In genomic region chrX:50202539-50202938, GRCh38 we compare ENCODE assay signal across 27 cellular contexts. TPM values are rescaled to one million over a fixed set of nuclear protein-coding genes. Genes with fewer than 3 reads are reported as not detected.
DNase-seq lines count a peak whose midpoint lies in the region; ATAC-seq and TF ChIP-seq lines count a peak whose summit lies in the region.
"Had no signal": no experiment of that assay in that cellular context is flagged by ENCODE, and none has a peak within 500 bp of the region (broad histone marks: within the 10 kb centered on the region; RNA-seq: fewer than 3 reads in every experiment).

No MANE protein-coding gene starts in this region.

- no peak for TF ChIP-seq CTCF in Calu3 (IDR thresholded peaks at IDR 0.05; ENCODE audit: unreplicated experiment)
- TF ChIP-seq CTCF in epithelial cell of esophagus (IDR thresholded peaks at IDR 0.05; ENCODE audit: insufficient read depth, low read depth, low read length, missing control alignments) = no peak
- no peak for TF ChIP-seq CTCF in nephron (IDR thresholded peaks at IDR 0.05; ENCODE audit: unreplicated experiment in 3 of 3)
- TF ChIP-seq CTCF in endothelial cell (IDR thresholded peaks at IDR 0.05; ENCODE audit: unreplicated experiment) = no peak
- no peak for TF ChIP-seq CTCF in suprapubic skin (IDR thresholded peaks at IDR 0.05)

- no peaks in the 10 kb centered on the region for H3K36me3 ChIP-seq in suprapubic skin
- H3K36me3 ChIP-seq: SJSA1, uterus had no signal

- TF ChIP-seq EP300 in suprapubic skin (IDR thresholded peaks at IDR 0.05) = no peak

- H3K27me3 Mint-ChIP-seq in Calu3 (ENCODE audit: unreplicated experiment) = no peaks in the 10 kb centered on the region
- H3K27me3 Mint-ChIP-seq in nephron (ENCODE audit: low read depth) = no peaks in the 10 kb centered on the region
- no peaks in the 10 kb centered on the region for H3K27me3 Mint-ChIP-seq in endothelial cell (ENCODE audit: unreplicated experiment)
- H3K27me3 Mint-ChIP-seq in activated CD4-positive, alpha-beta T cell treated with anti-CD3 and anti-CD28 coated beads for 36 hours = no peaks in the 10 kb centered on the region
- H3K27me3 Mint-ChIP-seq: activated B cell treated with CpG ODN at 0.5 μM for 24 hours; activated naive CD4-positive, alpha-beta T cell treated with anti-CD3 and anti-CD28 coated beads, Interleukin-2, amount 50 U/mL, for 24 hours had no signal

- intact Hi-C loops in Calu3 (cut with micrococcal nuclease; ENCODE audit: unreplicated experiment) = loop anchor here (2.0 to 5.0 kb wide), 2 partner anchors 50 to 94 kb away; no protein-coding TSS in a partner anchor
- intact Hi-C loops in activated CD4-positive, alpha-beta T cell treated with anti-CD3 and anti-CD28 coated beads for 36 hours (cut with DNase I, micrococcal nuclease) = no loop called here

- H3K4me1 Mint-ChIP-seq in Calu3 (ENCODE audit: low read depth, unreplicated experiment) (peaks cover 32% of the 10 kb centered on the region), nephron (peaks cover 38% of the 10 kb centered on the region), endothelial cell (ENCODE audit: unreplicated experiment) (no peaks in the 10 kb centered on the region)
- peaks cover 9% of the 10 kb centered on the region for H3K4me1 Mint-ChIP-seq in activated CD4-positive, alpha-beta T cell treated with anti-CD3 and anti-CD28 coated beads for 36 hours

- H3K4me3 ChIP-seq in epithelial cell of esophagus (ENCODE audit: low read length) (no peak overlapping the region), suprapubic skin (no peak overlapping the region)
- H3K4me3 ChIP-seq: PC-9, SJSA1, skin epidermis, uterus had no signal

- no peak for DNase-seq in Calu3
- peak; percentile 10 for DNase-seq in NCI-H226
- DNase-seq in epithelial cell of esophagus (ENCODE audit: low read depth) = peak; percentile 65
- DNase-seq in endothelial cell (ENCODE audit: low spot score) = no peak
- no peak for DNase-seq in suprapubic skin (ENCODE audit: low spot score in 2 of 2)
- no peak for DNase-seq in activated CD4-positive, alpha-beta T cell treated with anti-CD3 and anti-CD28 coated beads for 36 hours
- DNase-seq: activated B cell treated with CpG ODN at 0.5 μM for 24 hours; activated CD8-positive, alpha-beta T cell treated with anti-CD3 and anti-CD28 coated beads, Interleukin-2, amount 10 ng/mL, durations not matched to agents 7 days and 5 days; activated T-cell treated with anti-CD3 and anti-CD28 coated beads, Interleukin-2, amount 50 U/mL, for 48 hours; foreskin melanocyte; hypothalamus; Karpas-422; kidney glomerular epithelial cell; midbrain; NCI-H1105 treated with DMSO at 0.1 percent for 48 hours; nephron progenitor cell; stimulated activated CD4-positive, alpha-beta T cell treated with anti-CD3 and anti-CD28 coated beads, Interleukin-4, amount 100 ng/mL, for 24 hours; uterus had no signal

- BruUV-seq in Calu3 (replicated peaks; lab: Mats Ljungman, UMichigan) = no TSS peak

- peaks cover 5% of the 10 kb centered on the region for H3K4me1 ChIP-seq in suprapubic skin
- H3K4me1 ChIP-seq: uterus had no signal

- TF ChIP-seq POLR2A in suprapubic skin (IDR thresholded peaks at IDR 0.05) = no peak

- H3K27ac Mint-ChIP-seq in Calu3 (ENCODE audit: unreplicated experiment) (peak overlapping the region; percentile 71), nephron (peak overlapping the region; percentile 6 to 47 (median 29)), endothelial cell (ENCODE audit: unreplicated experiment) (no peak overlapping the region)
- H3K27ac Mint-ChIP-seq in activated CD4-positive, alpha-beta T cell treated with anti-CD3 and anti-CD28 coated beads for 36 hours = no peak overlapping the region
- H3K27ac Mint-ChIP-seq: activated B cell treated with CpG ODN at 0.5 μM for 24 hours; activated CD8-positive, alpha-beta T cell treated with anti-CD3 and anti-CD28 coated beads, Interleukin-2, amount 10 ng/mL, durations not matched to agents 7 days and 5 days; activated naive CD4-positive, alpha-beta T cell treated with anti-CD3 and anti-CD28 coated beads, Interleukin-2, amount 50 U/mL, for 24 hours had no signal

- CTCF ChIA-PET in Calu3 (lab: Charles Lee) = no interaction called here
- CTCF ChIA-PET in activated CD4-positive, alpha-beta T cell treated with anti-CD3 and anti-CD28 coated beads for 36 hours (lab: Charles Lee) = interaction anchor here (1.6 kb wide), 1 partner anchor 10 kb away, joined by 3 read pairs; no protein-coding TSS in a partner anchor

- ATAC-seq in GM18909 (IDR thresholded peaks at IDR 0.05; ENCODE audit: poor library complexity, unreplicated experiment) = no peak
- no peak for ATAC-seq in activated CD4-positive, alpha-beta T cell treated with anti-CD3 and anti-CD28 coated beads for 36 hours
- ATAC-seq: activated CD8-positive, alpha-beta T cell treated with anti-CD3 and anti-CD28 coated beads, Interleukin-2, amount 10 ng/mL, durations not matched to agents 7 days and 5 days had no signal

- H3K27ac ChIP-seq in suprapubic skin = no peak overlapping the region
- H3K27ac ChIP-seq: PC-9, SJSA1 had no signal

- POLR2A ChIA-PET in activated CD4-positive, alpha-beta T cell treated with anti-CD3 and anti-CD28 coated beads for 36 hours (lab: Charles Lee) = no interaction called here

- H3K9me3 Mint-ChIP-seq in Calu3 (ENCODE audit: low read depth, unreplicated experiment) (no peaks in the 10 kb centered on the region), nephron (no peaks in the 10 kb centered on the region), endothelial cell (ENCODE audit: unreplicated experiment) (no peaks in the 10 kb centered on the region)
- no peaks in the 10 kb centered on the region for H3K9me3 Mint-ChIP-seq in activated CD4-positive, alpha-beta T cell treated with anti-CD3 and anti-CD28 coated beads for 36 hours (ENCODE audit: low read depth)
- H3K9me3 Mint-ChIP-seq: activated naive CD4-positive, alpha-beta T cell treated with anti-CD3 and anti-CD28 coated beads, Interleukin-2, amount 50 U/mL, for 24 hours had no signal

- H3K27me3 ChIP-seq in suprapubic skin = no peaks in the 10 kb centered on the region
- H3K27me3 ChIP-seq: SJSA1, uterus had no signal

- no peaks in the 10 kb centered on the region for H3K9me3 ChIP-seq in suprapubic skin
- H3K9me3 ChIP-seq: SJSA1, uterus had no signal

- H3K36me3 Mint-ChIP-seq in Calu3 (ENCODE audit: insufficient read depth, unreplicated experiment) (peaks cover 9% of the 10 kb centered on the region), nephron (ENCODE audit: low read depth) (no peaks in the 10 kb centered on the region), endothelial cell (ENCODE audit: low read depth, unreplicated experiment) (no peaks in the 10 kb centered on the region)
- H3K36me3 Mint-ChIP-seq in activated CD4-positive, alpha-beta T cell treated with anti-CD3 and anti-CD28 coated beads for 36 hours (ENCODE audit: low read depth) = no peaks in the 10 kb centered on the region
- H3K36me3 Mint-ChIP-seq: activated naive CD4-positive, alpha-beta T cell treated with anti-CD3 and anti-CD28 coated beads, Interleukin-2, amount 50 U/mL, for 24 hours had no signal

- H3K4me3 Mint-ChIP-seq in Calu3 (ENCODE audit: low read depth, unreplicated experiment) = no peak overlapping the region
- H3K4me3 Mint-ChIP-seq in nephron = no peak overlapping the region
- no peak overlapping the region for H3K4me3 Mint-ChIP-seq in endothelial cell (ENCODE audit: unreplicated experiment)
- no peak overlapping the region for H3K4me3 Mint-ChIP-seq in activated CD4-positive, alpha-beta T cell treated with anti-CD3 and anti-CD28 coated beads for 36 hours
- H3K4me3 Mint-ChIP-seq: activated B cell treated with CpG ODN at 0.5 μM for 24 hours; activated CD8-positive, alpha-beta T cell treated with anti-CD3 and anti-CD28 coated beads, Interleukin-2, amount 10 ng/mL, durations not matched to agents 7 days and 5 days; activated naive CD4-positive, alpha-beta T cell treated with anti-CD3 and anti-CD28 coated beads, Interleukin-2, amount 50 U/mL, for 24 hours; nephron progenitor cell had no signal

- WGBS in suprapubic skin = 75% methylated on average over 3 of the region's 3 CpGs

RNA-seq across cellular contexts. Expression of gene AKAP4, which starts 1.7 kb away (rescaled TPM):
- total RNA-seq in Calu3 (2022) (not detected in 2 replicates), endothelial cell (ENCODE audit: unreplicated experiment) (not detected), suprapubic skin (not detected)
- not detected for total RNA-seq in activated CD4-positive, alpha-beta T cell treated with anti-CD3 and anti-CD28 coated beads for 36 hours
- total RNA-seq: activated B cell treated with CpG ODN at 0.5 μM for 24 hours; activated CD8-positive, alpha-beta T cell treated with anti-CD3 and anti-CD28 coated beads, Interleukin-2, amount 10 ng/mL, durations not matched to agents 7 days and 5 days; astrocyte; PC-9; posterior vena cava; SJSA1; T-helper 2 cell treated with Interferon-gamma antibody and Interleukin-4, amounts not matched to agents 100 ng/mL and 5 ng/mL, for 36 hours; uterus had no signal

RNA-seq across cellular contexts. Expression of gene CCNB3, which starts 2.0 kb away (rescaled TPM):
- total RNA-seq in Calu3 (2022) = 0.73 and 1.3 TPM in 2 replicates
- total RNA-seq in endothelial cell (ENCODE audit: unreplicated experiment) = 0.33 TPM
- 1 to 10 TPM in 1 of 4 donors, under 1 TPM in 3; 0.36 to 8.8 (median 0.82) TPM for total RNA-seq in suprapubic skin
- total RNA-seq in activated CD4-positive, alpha-beta T cell treated with anti-CD3 and anti-CD28 coated beads for 36 hours = under 1 TPM; 0.25 to 0.43 TPM

Comparison
In these comparisons a context has a peak if more than half of its experiments do, and no peak if none do; other contexts are left out.
1. DNase-seq: peak in NCI-H226 (single experiment) and epithelial cell of esophagus (single experiment); none in Calu3 (single experiment), endothelial cell (single experiment), suprapubic skin (0 of 2) and activated CD4-positive, alpha-beta T cell treated with anti-CD3 and anti-CD28 coated beads for 36 hours (single experiment).
2. H3K27ac Mint-ChIP-seq: peak in Calu3 (single experiment) and nephron (3 of 3); none in endothelial cell (single experiment) and activated CD4-positive, alpha-beta T cell treated with anti-CD3 and anti-CD28 coated beads for 36 hours (single experiment).